In the genomic region with DNA sequence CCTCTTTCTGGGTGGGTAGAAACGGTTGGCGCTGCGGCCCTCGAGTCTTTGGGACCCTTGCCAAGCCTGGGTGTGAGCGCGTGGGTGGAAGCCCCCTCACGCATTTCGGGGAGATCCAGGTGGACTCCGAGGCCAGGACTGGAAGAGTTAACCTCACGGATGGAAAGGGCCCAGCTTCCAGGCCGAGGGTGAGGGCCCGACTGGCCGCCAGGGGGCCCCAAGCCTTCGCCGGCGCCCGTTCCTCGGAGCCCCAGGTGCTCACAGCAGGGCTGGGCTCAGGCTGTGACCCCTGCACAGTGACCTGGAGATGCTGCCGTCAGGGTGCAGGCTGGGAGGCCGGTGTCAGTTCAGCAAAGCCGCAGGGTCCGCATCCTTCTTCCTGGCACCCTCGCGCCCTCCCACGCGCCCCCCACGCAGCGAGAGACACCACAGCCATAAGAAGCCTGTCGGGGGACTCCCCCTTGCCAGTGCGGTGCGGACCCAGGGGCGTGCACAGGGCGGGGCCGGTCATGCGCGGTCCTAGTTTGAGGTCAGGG, we compare ENCODE assay signal across 7 cellular contexts. TPM values are rescaled to one million over a fixed set of nuclear protein-coding genes. Genes with fewer than 3 reads are reported as not detected.
DNase-seq lines count a peak whose midpoint lies in the region; ATAC-seq, FAIRE-seq and TF ChIP-seq lines count a peak whose summit lies in the region.

No MANE protein-coding gene starts in this region.

- no peak overlapping the region for H3K23ac ChIP-seq in mesendoderm (ENCODE audit: low read length)

- no peaks in the 10 kb centered on the region for H3K36me3 ChIP-seq in mesendoderm (ENCODE audit: control insufficient read depth, insufficient read depth, low read length)

- peak overlapping the region; percentile 88 to 97 for H3K27ac Mint-ChIP-seq in effector memory CD8-positive, alpha-beta T cell

- H3K4me1 Mint-ChIP-seq in effector memory CD8-positive, alpha-beta T cell (ENCODE audit: low read depth in 2 of 2), result peaks cover 0 to 7% of the 10 kb centered on the region in 2 donors

- no peak overlapping the region for H3K4me3 ChIP-seq in mesendoderm (ENCODE audit: low read length)

- no peaks in the 10 kb centered on the region for H3K9me3 Mint-ChIP-seq in effector memory CD8-positive, alpha-beta T cell

- H3K27ac ChIP-seq in mesendoderm (ENCODE audit: low read depth, low read length), result no peak overlapping the region

- H3K18ac ChIP-seq in mesendoderm (ENCODE audit: low read length), result no peak overlapping the region

- WGBS in mesendoderm (ENCODE audit: extremely low coverage, insufficient coverage, low lambda C conversion rate), result no CpG with 5 or more reads among the region's 36 CpGs

- H3K4me1 ChIP-seq in mesendoderm (ENCODE audit: control insufficient read depth, low read depth, low read length), result peaks cover 11% of the 10 kb centered on the region

- ATAC-seq in HG02852 (IDR thresholded peaks at IDR 0.05; ENCODE audit: unreplicated experiment), result peak; percentile 90
- ATAC-seq in effector memory CD8-positive, alpha-beta T cell (replicated peaks), result peak; percentile 93

- no peak overlapping the region for H3K4ac ChIP-seq in mesendoderm (ENCODE audit: low read depth, low read length)

- H3K56ac ChIP-seq in mesendoderm (ENCODE audit: low read length), result peak overlapping the region; percentile 80

- DNase-seq in GM12892 (ENCODE audit: insufficient read length) (peak; percentile 65), NCI-H2171 (lab: John Stamatoyannopoulos, UW) (peak; percentile 78), mesendoderm (peak; percentile 76)
- peak; percentile 73 to 79 for DNase-seq in activated CD8-positive, alpha-beta memory T cell treated with anti-CD3 and anti-CD28 coated beads for 4 hours (ENCODE audit: low read depth in 2 of 2)
- DNase-seq in effector memory CD8-positive, alpha-beta T cell, result peak; percentile 83 to 85 (median 84)
- peak; percentile 74 to 82 for DNase-seq in stimulated activated CD8-positive, alpha-beta memory T cell treated with anti-CD3 and anti-CD28 coated beads, Interleukin-15, amount 100 ng/mL, for 4 hours (ENCODE audit: low read depth in 2 of 2)

- H4K8ac ChIP-seq in mesendoderm (ENCODE audit: low read depth, low read length), result no peak overlapping the region

- peaks cover 34% of the 10 kb centered on the region for H3K36me3 Mint-ChIP-seq in effector memory CD8-positive, alpha-beta T cell (ENCODE audit: insufficient read depth)

- H2BK5ac ChIP-seq in mesendoderm (ENCODE audit: low read length), result no peak overlapping the region

- no peak overlapping the region for H2AK5ac ChIP-seq in mesendoderm (ENCODE audit: low read length)

- H3K79me2 ChIP-seq in mesendoderm (ENCODE audit: control insufficient read depth, insufficient read depth, low read length), result no peaks in the 10 kb centered on the region

- H3K79me1 ChIP-seq in mesendoderm (ENCODE audit: low read length), result no peaks in the 10 kb centered on the region

- no peak for TF ChIP-seq POLR2A in GM12892 (IDR thresholded peaks at IDR 0.05; ENCODE audit: low read depth, low read length)

- peak overlapping the region; percentile 77 to 84 for H3K4me3 Mint-ChIP-seq in effector memory CD8-positive, alpha-beta T cell

- H2BK15ac ChIP-seq in mesendoderm (replicated peaks; ENCODE audit: low read depth), result no peak overlapping the region

- H3K9ac ChIP-seq in mesendoderm (ENCODE audit: low read length), result no peak overlapping the region

- H2BK120ac ChIP-seq in mesendoderm (ENCODE audit: low read depth, low read length), result no peak overlapping the region

- H4K5ac ChIP-seq in mesendoderm (ENCODE audit: low read length), result no peak overlapping the region

- peaks cover 14 to 17% of the 10 kb centered on the region in 2 donors for H3K27me3 Mint-ChIP-seq in effector memory CD8-positive, alpha-beta T cell

- no peak for FAIRE-seq in GM12892 (lab: Jason Lieb, UNC)

- no peaks in the 10 kb centered on the region for H3K27me3 ChIP-seq in mesendoderm (ENCODE audit: insufficient read depth, low read length, poor library complexity)

- peak overlapping the region; percentile 28 for H3K4me2 ChIP-seq in mesendoderm (ENCODE audit: low read length)

RNA-seq across cellular contexts. Expression of gene TMEM255B, which starts 34.2 kb away (rescaled TPM):
- 0.45 TPM for polyA plus RNA-seq in GM12892 (2012; ENCODE audit: missing spikeins)
- polyA plus RNA-seq in mesendoderm (2013, experiment 1 of 2), result 0.24 TPM
- polyA plus RNA-seq in mesendoderm (2013, experiment 2 of 2), result 0.20 TPM

RNA-seq across cellular contexts. Expression of gene GRK1, which starts 57.8 kb away (rescaled TPM):
- not detected for polyA plus RNA-seq in GM12892 (2012; ENCODE audit: missing spikeins)
- 0.06 TPM for polyA plus RNA-seq in mesendoderm (2013, experiment 1 of 2)
- 0.08 TPM for polyA plus RNA-seq in mesendoderm (2013, experiment 2 of 2)
